In the genomic region with DNA sequence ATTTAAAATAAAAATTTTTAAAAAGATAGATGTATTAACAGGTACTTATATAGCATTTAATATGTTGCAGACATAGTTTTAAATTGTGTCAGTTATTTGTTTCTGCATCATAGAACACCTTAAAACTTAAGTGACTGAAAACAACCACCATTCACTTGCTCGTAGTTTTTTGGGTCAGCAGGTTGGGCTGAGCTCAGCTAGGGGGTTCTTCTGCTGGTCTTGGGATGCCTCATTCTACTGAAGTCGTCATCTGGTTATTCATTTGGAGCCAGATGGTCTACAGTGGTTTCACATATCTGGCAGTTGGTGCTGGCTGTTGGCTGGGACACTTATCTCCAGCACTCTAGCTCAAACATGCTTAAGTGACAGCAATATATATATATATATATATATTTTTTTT, we compare ENCODE assay signal across 27 cellular contexts.
"Had no signal": no experiment of that assay in that cellular context is flagged by ENCODE, and none has a peak within 500 bp of the region (broad histone marks: within the 10 kb centered on the region; RNA-seq: fewer than 3 reads in every experiment).

No MANE protein-coding gene starts in this region.

- H3K4me1 ChIP-seq: neural progenitor cell, prostate gland, thyroid gland, upper lobe of left lung, vagina had no signal

- DNase-seq: islet precursor cell; left ventricle myocardium inferior; mesendoderm; naive B cell; natural killer cell; nephron progenitor cell; occipital lobe; ovary; retina; right cardiac atrium; sigmoid colon; small intestine; spleen; stimulated activated CD4-positive, alpha-beta T cell treated with anti-CD3 and anti-CD28 coated beads, Interleukin-4, amount 100 ng/mL, for 24 hours; stimulated activated naive CD4-positive, alpha-beta T cell treated with Interleukin-2 at 50 U/mL for 16 hours; stimulated activated naive CD8-positive, alpha-beta T cell treated with anti-CD3 and anti-CD28 coated beads, Interleukin-15, amount 100 ng/mL, for 72 hours; substantia nigra; testis; thyroid gland; transverse colon; upper lobe of left lung had no signal

- H3K9me3 ChIP-seq: left ventricle myocardium inferior, neutrophil, ovary, prostate gland, sigmoid colon, spleen, testis, thyroid gland, transverse colon, upper lobe of left lung, vagina had no signal

- H3K4me2 ChIP-seq: hepatocyte, neural progenitor cell had no signal

- H2AFZ ChIP-seq: hepatocyte, neural progenitor cell had no signal

- H3K4me3 ChIP-seq: hepatocyte, left ventricle myocardium inferior, lung, neural progenitor cell, ovary, prostate gland, sigmoid colon, spleen, testis, thyroid gland, transverse colon, upper lobe of left lung, vagina had no signal

- H3K27ac ChIP-seq: hepatocyte, left ventricle myocardium inferior, neural progenitor cell, neutrophil, ovary, prostate gland, spleen, testis, thyroid gland, transverse colon, upper lobe of left lung, vagina had no signal

- H3K27me3 ChIP-seq: hepatocyte, neural progenitor cell, neutrophil, ovary, sigmoid colon, spleen, testis, thyroid gland, transverse colon, upper lobe of left lung, vagina had no signal

- H3K36me3 ChIP-seq: left ventricle myocardium inferior, neutrophil, ovary, prostate gland, sigmoid colon, thyroid gland, transverse colon, upper lobe of left lung, vagina had no signal

- H3K79me2 ChIP-seq: hepatocyte had no signal
